In the genomic region with DNA sequence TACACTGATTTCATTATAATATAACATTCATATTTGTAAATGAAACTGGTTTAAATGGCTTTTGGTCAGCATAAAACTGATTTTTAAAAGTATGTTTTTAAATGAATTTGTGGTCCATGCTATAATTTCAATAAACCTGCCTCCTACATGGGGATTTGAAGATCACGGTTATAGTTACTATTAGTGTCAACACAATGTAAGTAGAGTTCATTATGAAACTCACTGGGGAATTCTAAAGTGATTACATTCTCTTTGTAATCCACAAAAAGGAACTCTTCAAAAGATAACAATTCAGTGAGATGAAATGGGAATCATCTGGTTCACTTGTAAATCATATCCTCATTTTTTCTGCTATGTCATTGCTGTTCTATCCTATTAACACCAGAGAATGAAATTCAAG, we compare ENCODE assay signal across 24 cellular contexts.
A peak's percentile ranks its signal among the peaks of the same experiment; 100 is the strongest.
DNase-seq lines count a peak whose midpoint lies in the region; ATAC-seq and TF ChIP-seq lines count a peak whose summit lies in the region.
"Had no signal": no experiment of that assay in that cellular context is flagged by ENCODE, and none has a peak within 500 bp of the region (broad histone marks: within the 10 kb centered on the region; RNA-seq: fewer than 3 reads in every experiment).

No MANE protein-coding gene starts in this region.

- no peak overlapping the region for H3K4me3 ChIP-seq in KMS-11 (IDR thresholded peaks at IDR 0.05; ENCODE audit: insufficient read depth, low read depth, low read length)
- no peak overlapping the region for H3K4me3 ChIP-seq in mesendoderm (ENCODE audit: low read length)
- H3K4me3 ChIP-seq: K562, testis had no signal

- peaks cover 0 to 1% of the 10 kb centered on the region in 2 donors for H3K36me3 Mint-ChIP-seq in activated T-cell treated with anti-CD3 and anti-CD28 coated beads, Interleukin-2, amount 50 U/mL, for 72 hours (ENCODE audit: insufficient read depth in 2 of 2)
- no peaks in the 10 kb centered on the region for H3K36me3 Mint-ChIP-seq in T-helper 17 cell (ENCODE audit: low read depth)
- H3K36me3 Mint-ChIP-seq: mesothelial cell of epicardium had no signal

- H3K36me3 ChIP-seq in KMS-11 (ENCODE audit: insufficient read depth) = no peaks in the 10 kb centered on the region
- H3K36me3 ChIP-seq in mesendoderm (ENCODE audit: control insufficient read depth, insufficient read depth, low read length) = no peaks in the 10 kb centered on the region

- H3K79me1 ChIP-seq in mesendoderm (ENCODE audit: low read length) = no peaks in the 10 kb centered on the region

- no peak overlapping the region for H2AK5ac ChIP-seq in mesendoderm (ENCODE audit: low read length)

- H3K27me3 Mint-ChIP-seq in activated T-cell treated with anti-CD3 and anti-CD28 coated beads, Interleukin-2, amount 50 U/mL, for 72 hours (ENCODE audit: low read depth) = no peaks in the 10 kb centered on the region
- peaks cover 31% of the 10 kb centered on the region for H3K27me3 Mint-ChIP-seq in T-helper 17 cell

- no peaks in the 10 kb centered on the region for H3K27me3 ChIP-seq in KMS-11 (ENCODE audit: insufficient read depth, low read depth)
- H3K27me3 ChIP-seq in mesendoderm (ENCODE audit: insufficient read depth, low read length, poor library complexity) = no peaks in the 10 kb centered on the region
- H3K27me3 ChIP-seq: testis had no signal

- H4K20me1 ChIP-seq in KMS-11 (ENCODE audit: insufficient read depth) = no peaks in the 10 kb centered on the region

- H3K56ac ChIP-seq in mesendoderm (ENCODE audit: low read length) = no peak overlapping the region

- H3K9ac ChIP-seq in KMS-11 (no peak overlapping the region), mesendoderm (ENCODE audit: low read length) (no peak overlapping the region)

- H3K18ac ChIP-seq in mesendoderm (ENCODE audit: low read length) = no peak overlapping the region

- peak in 1 of 2 donors; percentile 13 for ATAC-seq in activated T-cell treated with anti-CD3 and anti-CD28 coated beads, Interleukin-2, amount 50 U/mL, for 72 hours (replicated peaks in 1 of 2)
- ATAC-seq in T-helper 17 cell = no peak
- ATAC-seq: K562, left ventricle myocardium superior had no signal

- TF ChIP-seq CTCF in KMS-11 (conservative IDR thresholded peaks at IDR 0.05; ENCODE audit: low read depth, low read length) = no peak

- no peak overlapping the region for H3K4ac ChIP-seq in mesendoderm (ENCODE audit: low read depth, low read length)

- no peak overlapping the region for H4K8ac ChIP-seq in mesendoderm (ENCODE audit: low read depth, low read length)

- no peak overlapping the region for H2BK120ac ChIP-seq in mesendoderm (ENCODE audit: low read depth, low read length)

- H3K4me2 ChIP-seq in KMS-11 (peak overlapping the region; percentile 59), mesendoderm (ENCODE audit: low read length) (no peak overlapping the region)

- no peaks in the 10 kb centered on the region for H3K9me3 Mint-ChIP-seq in activated T-cell treated with anti-CD3 and anti-CD28 coated beads, Interleukin-2, amount 50 U/mL, for 72 hours
- H3K9me3 Mint-ChIP-seq: activated T-cell treated with anti-CD3 and anti-CD28 coated beads, Interleukin-2, amount 50 U/mL, for 4 hours had no signal

- no peak overlapping the region for H2BK5ac ChIP-seq in mesendoderm (ENCODE audit: low read length)

- no peak overlapping the region for H3K23ac ChIP-seq in mesendoderm (ENCODE audit: low read length)

- peaks cover 18% of the 10 kb centered on the region for H3K4me1 Mint-ChIP-seq in activated T-cell treated with anti-CD3 and anti-CD28 coated beads, Interleukin-2, amount 50 U/mL, for 72 hours (ENCODE audit: low read depth)
- peaks cover 8% of the 10 kb centered on the region for H3K4me1 Mint-ChIP-seq in T-helper 17 cell
- H3K4me1 Mint-ChIP-seq: mesothelial cell of epicardium, naive B cell had no signal

- H3K4me3 Mint-ChIP-seq in activated T-cell treated with anti-CD3 and anti-CD28 coated beads, Interleukin-2, amount 50 U/mL, for 72 hours = peak overlapping the region; percentile 18 to 70
- no peak overlapping the region for H3K4me3 Mint-ChIP-seq in T-helper 17 cell
- H3K4me3 Mint-ChIP-seq: activated naive CD4-positive, alpha-beta T cell treated with anti-CD3 and anti-CD28 coated beads for 36 hours; activated T-cell treated with anti-CD3 and anti-CD28 coated beads, Interleukin-2, amount 50 U/mL, for 4 hours; mesothelial cell of epicardium; naive B cell had no signal

- H3K27ac Mint-ChIP-seq in activated T-cell treated with anti-CD3 and anti-CD28 coated beads, Interleukin-2, amount 50 U/mL, for 72 hours = peak overlapping the region; percentile 19
- no peak overlapping the region for H3K27ac Mint-ChIP-seq in T-helper 17 cell
- H3K27ac Mint-ChIP-seq: activated naive CD4-positive, alpha-beta T cell treated with anti-CD3 and anti-CD28 coated beads for 36 hours; mesothelial cell of epicardium; naive B cell had no signal

- H3K79me2 ChIP-seq in KMS-11 (ENCODE audit: insufficient read depth, low read depth) = no peaks in the 10 kb centered on the region
- no peaks in the 10 kb centered on the region for H3K79me2 ChIP-seq in mesendoderm (ENCODE audit: control insufficient read depth, insufficient read depth, low read length)

- no CpG with 5 or more reads among the region's 1 CpG for WGBS in mesendoderm (ENCODE audit: extremely low coverage, insufficient coverage, low lambda C conversion rate)

- H3K4me1 ChIP-seq in KMS-11 (ENCODE audit: low read depth, poor library complexity, severe bottlenecking) (peaks cover 28% of the 10 kb centered on the region), mesendoderm (ENCODE audit: control insufficient read depth, low read depth, low read length) (peaks cover 8% of the 10 kb centered on the region)
- H3K4me1 ChIP-seq: Caco-2, testis had no signal

- H4K5ac ChIP-seq in mesendoderm (ENCODE audit: low read length) = no peak overlapping the region

- H3K27ac ChIP-seq in KMS-11 (no peak overlapping the region), mesendoderm (ENCODE audit: low read depth, low read length) (no peak overlapping the region)
- H3K27ac ChIP-seq: epithelial cell of prostate, testis had no signal

- H3K9me3 ChIP-seq in T-helper 17 cell (ENCODE audit: control insufficient read depth, low read length, poor library complexity, severe bottlenecking) = no peaks in the 10 kb centered on the region
- H3K9me3 ChIP-seq: Caco-2, testis had no signal

- no peak for DNase-seq in activated T-cell treated with anti-CD3 and anti-CD28 coated beads, Interleukin-2, amount 50 U/mL, for 72 hours
- DNase-seq in activated T-cell treated with anti-CD3 and anti-CD28 coated beads for 4 hours (no peak), NCI-H345 treated with DMSO at 0.1 percent for 48 hours (lab: John Stamatoyannopoulos, UW; ENCODE audit: unreplicated experiment) (peak; percentile 10), mesendoderm (peak; percentile 34), kidney glomerular epithelial cell (lab: John Stamatoyannopoulos, UW) (no peak), T-helper 17 cell (no peak)
- DNase-seq: activated CD8-positive, alpha-beta memory T cell treated with anti-CD3 and anti-CD28 coated beads for 24 hours; activated naive CD4-positive, alpha-beta T cell treated with anti-CD3 and anti-CD28 coated beads for 36 hours; activated T-cell treated with anti-CD3 and anti-CD28 coated beads, Interleukin-2, amount 50 U/mL, for 4 hours; anterior cingulate cortex; C1 segment of cervical spinal cord; Caco-2; effector CD8-positive, alpha-beta T cell; HCEC 1CT; left ventricle myocardium superior; naive B cell; NCI-H1105 treated with DMSO at 0.1 percent for 48 hours; NCI-H510A treated with DMSO at 0.1 percent for 48 hours; stimulated activated naive CD4-positive, alpha-beta T cell; testis had no signal

- no peak overlapping the region for H2AFZ ChIP-seq in KMS-11 (ENCODE audit: low read depth)

- H2BK15ac ChIP-seq in mesendoderm (replicated peaks; ENCODE audit: low read depth) = no peak overlapping the region

Comparison
In these comparisons a context has a peak if more than half of its experiments do, and no peak if none do; other contexts are left out.
1. DNase-seq: peak in NCI-H345 treated with DMSO at 0.1 percent for 48 hours (single experiment) and mesendoderm (single experiment); none in activated T-cell treated with anti-CD3 and anti-CD28 coated beads, Interleukin-2, amount 50 U/mL, for 72 hours (0 of 2), activated T-cell treated with anti-CD3 and anti-CD28 coated beads for 4 hours (single experiment), kidney glomerular epithelial cell (single experiment) and T-helper 17 cell (0 of 3).